Comparison of ENCODE assay signal across 8 cellular contexts in the genomic region with DNA sequence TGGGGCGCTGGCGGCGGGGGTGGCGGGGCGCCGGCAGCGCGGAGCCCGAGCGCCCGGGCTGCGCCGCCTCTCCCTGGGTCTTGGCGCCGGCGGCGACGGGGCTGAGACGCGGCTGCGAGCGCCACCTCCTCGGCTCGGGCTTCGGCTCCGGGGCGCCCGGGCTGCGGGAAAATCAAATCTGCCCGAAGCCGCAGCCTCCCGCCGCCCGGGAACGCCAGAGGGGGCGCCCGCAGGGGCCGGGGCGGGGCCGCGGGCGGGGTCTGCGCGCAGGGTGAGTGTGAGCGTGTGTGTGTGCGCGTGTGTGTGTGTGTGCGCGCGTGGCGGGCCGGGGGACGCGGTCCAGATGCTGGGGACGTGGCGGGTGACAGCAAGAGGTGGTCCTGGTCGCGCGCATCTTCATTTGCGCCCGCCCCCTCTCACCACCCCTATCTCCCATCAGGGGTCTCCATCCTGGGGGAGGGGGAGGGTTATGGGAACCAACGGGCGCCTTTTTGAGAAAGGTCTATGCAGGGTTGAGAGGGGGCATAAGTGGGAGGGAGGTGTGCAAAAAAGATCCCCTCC. TPM values are rescaled to one million over a fixed set of nuclear protein-coding genes. Genes with fewer than 3 reads are reported as not detected.
DNase-seq lines count a peak whose midpoint lies in the region; ATAC-seq and TF ChIP-seq lines count a peak whose summit lies in the region.

No MANE protein-coding gene starts in this region.

- H3F3A ChIP-seq in OCI-LY1 (ENCODE audit: insufficient read depth, low read length), result no peaks in the 10 kb centered on the region

- peaks cover 11% of the 10 kb centered on the region for H3K4me1 ChIP-seq in OCI-LY1 (ENCODE audit: insufficient read depth, low read length, severe bottlenecking)

- peak; percentile 73 for DNase-seq in GM13976 (ENCODE audit: low spot score)
- DNase-seq in left ventricle myocardium superior, result peak; percentile 84
- peak; percentile 66 for DNase-seq in sciatic nerve (ENCODE audit: low spot score)

- H4K20me1 ChIP-seq in OCI-LY1 (ENCODE audit: insufficient read depth, low read length), result no peaks in the 10 kb centered on the region

- H3K9me2 ChIP-seq in OCI-LY1 (ENCODE audit: low read depth, low read length), result no peaks in the 10 kb centered on the region

- H3K4me1 Mint-ChIP-seq in activated naive CD8-positive, alpha-beta T cell (ENCODE audit: low read depth), result peaks cover 10% of the 10 kb centered on the region

- no peaks in the 10 kb centered on the region for H3K9me3 Mint-ChIP-seq in activated naive CD8-positive, alpha-beta T cell (ENCODE audit: low read depth)

- no peaks in the 10 kb centered on the region for H3K79me2 ChIP-seq in OCI-LY1 (ENCODE audit: insufficient read depth, low read length)

- peaks cover 13% of the 10 kb centered on the region for H3K27me3 Mint-ChIP-seq in activated naive CD8-positive, alpha-beta T cell

- intact Hi-C loops in left ventricle myocardium superior (cut with micrococcal nuclease) (no loop called here), sciatic nerve (cut with DNase I) (no loop called here)

- no peaks in the 10 kb centered on the region for H3K36me3 Mint-ChIP-seq in activated naive CD8-positive, alpha-beta T cell

- H2AFZ ChIP-seq in OCI-LY1 (ENCODE audit: low read length), result no peak overlapping the region

- no peaks in the 10 kb centered on the region for H3K9me3 ChIP-seq in OCI-LY1 (ENCODE audit: low read length)

- in situ Hi-C loops in GM13976 (cut with MboI; ENCODE audit: low sequenced_read_pairs, unreplicated experiment), result no loop called here

- ATAC-seq in left ventricle myocardium superior, result peak; percentile 41
- ATAC-seq in sciatic nerve, result peak; percentile 65
- ATAC-seq in GM21381 (IDR thresholded peaks at IDR 0.05; ENCODE audit: unreplicated experiment), result no peak
- ATAC-seq in GM19395 (IDR thresholded peaks at IDR 0.05; ENCODE audit: unreplicated experiment), result no peak
- ATAC-seq in GM18909 (IDR thresholded peaks at IDR 0.05; ENCODE audit: poor library complexity, unreplicated experiment), result no peak

- H3K36me3 ChIP-seq in OCI-LY1 (ENCODE audit: insufficient read depth, low read length), result no peaks in the 10 kb centered on the region

- no peak overlapping the region for H3K27ac Mint-ChIP-seq in activated naive CD8-positive, alpha-beta T cell

- peak overlapping the region; percentile 67 for H3K4me2 ChIP-seq in OCI-LY1 (ENCODE audit: low read length)

- no peak overlapping the region; the same call in 1 of the 2 replicates for H3K9ac ChIP-seq in OCI-LY1 (ENCODE audit: low read length)

- no peak overlapping the region for H3K27ac ChIP-seq in OCI-LY1 (ENCODE audit: low read depth, low read length, poor library complexity, severe bottlenecking)

- peak overlapping the region; percentile 80 for H3K4me3 Mint-ChIP-seq in activated naive CD8-positive, alpha-beta T cell

- H3K4me3 ChIP-seq in OCI-LY1 (ENCODE audit: low read depth, low read length, poor library complexity, severe bottlenecking), result peak overlapping the region; percentile 51

- TF ChIP-seq CTCF in GM13976 (IDR thresholded peaks at IDR 0.05; ENCODE audit: borderline replicate concordance, control extremely low read depth, extremely low read depth, insufficient read depth, missing control alignments), result no peak
- peak; percentile 20; the same call in 1 of the 2 replicates for TF ChIP-seq CTCF in OCI-LY1 (IDR thresholded peaks at IDR 0.05; ENCODE audit: low read length)

- H3K27me3 ChIP-seq in OCI-LY1 (ENCODE audit: insufficient read depth, low read length), result peaks cover 9% of the 10 kb centered on the region; the same call in 1 of the 2 replicates

RNA-seq across cellular contexts. Expression of a gene that starts 0.7 kb away (rescaled TPM):
- total RNA-seq in left ventricle myocardium superior (20.4 TPM), sciatic nerve (6.9 TPM)

RNA-seq across cellular contexts. Expression of a gene that starts 34.7 kb away (rescaled TPM):
- total RNA-seq in left ventricle myocardium superior (60.3 TPM), sciatic nerve (12.7 TPM)

RNA-seq across cellular contexts. Expression of a gene that starts 45.9 kb away (rescaled TPM):
- total RNA-seq in left ventricle myocardium superior, result 76.6 TPM
- total RNA-seq in sciatic nerve, result 56.6 TPM

Comparison
In these comparisons a context has a peak if more than half of its experiments do, and no peak if none do; other contexts are left out.
1. ATAC-seq: peak in left ventricle myocardium superior (single experiment) and sciatic nerve (single experiment); none in GM21381 (single experiment), GM19395 (single experiment) and GM18909 (single experiment).
2. Peak in every context shown above with its lines, with median percentiles within 50 percentile points of each other: DNase-seq.